Comparison of ENCODE assay signal across 1 cellular context in genomic region chr21:15054606-15055239, GRCh38.
TF ChIP-seq lines count a peak whose summit lies in the region.

No MANE protein-coding gene starts in this region.

TF ChIP-seq in K562, 482 proteins besides CTCF, POLR2A, EP300 and RAD21:
- TF ChIP-seq CBX5 (IDR thresholded peaks at IDR 0.05; ENCODE audit: borderline replicate concordance, low read depth) = no peak
- no peak for TF ChIP-seq NCOA2 (IDR thresholded peaks at IDR 0.05; ENCODE audit: partially characterized antibody in 2 of 2)
- TF ChIP-seq ZNF583 (CRISPR knock-in tag; IDR thresholded peaks at IDR 0.05) = no peak
